Comparison of ENCODE assay signal across 25 cellular contexts in genomic region chr9:132488611-132489010, GRCh38.
DNase-seq lines count a peak whose midpoint lies in the region; ATAC-seq, FAIRE-seq and TF ChIP-seq lines count a peak whose summit lies in the region.
"Had no signal": no experiment of that assay in that cellular context is flagged by ENCODE, and none has a peak within 500 bp of the region (broad histone marks: within the 10 kb centered on the region; RNA-seq: fewer than 3 reads in every experiment).

No MANE protein-coding gene starts in this region.

- H3K27me3 ChIP-seq in left ventricle myocardium inferior (ENCODE audit: low read depth), result peaks cover 62% of the 10 kb centered on the region

- H3K36me3 ChIP-seq in left ventricle myocardium inferior (no peaks in the 10 kb centered on the region), kidney (ENCODE audit: control insufficient read depth in 1 of 2, insufficient read depth in 2 of 2, low read length in 2 of 2) (no peaks in the 10 kb centered on the region)
- H3K36me3 ChIP-seq: gastroesophageal sphincter, HAP-1, neutrophil, suprapubic skin had no signal

- intact Hi-C loops in left ventricle myocardium superior (cut with micrococcal nuclease) (no loop called here), left ventricle myocardium inferior (cut with micrococcal nuclease) (no loop called here), posterior vena cava (cut with DNase I) (no loop called here), kidney (cut with DNase I) (no loop called here)

- FAIRE-seq in kidney (lab: Jason Lieb, UNC), result no peak
- FAIRE-seq: colon, keratinocyte had no signal

- H3K4me3 ChIP-seq in left ventricle myocardium inferior (no peak overlapping the region), kidney (ENCODE audit: low read length in 2 of 2) (no peak overlapping the region)
- H3K4me3 ChIP-seq: gastroesophageal sphincter, HAP-1, lung, suprapubic skin had no signal

- H3K9ac ChIP-seq in kidney (ENCODE audit: low read length in 2 of 2), result no peak overlapping the region

- TF ChIP-seq CTCF in left ventricle myocardium inferior (IDR thresholded peaks at IDR 0.05; ENCODE audit: borderline replicate concordance) (no peak), kidney (IDR thresholded peaks at IDR 0.05; ENCODE audit: borderline replicate concordance, extremely low read depth, insufficient read depth) (no peak)

- DNase-seq in left ventricle myocardium superior (peak; percentile 16), left ventricle myocardium inferior (no peak), NCI-H1930 (lab: John Stamatoyannopoulos, UW) (peak; percentile 7 to 9), NCI-H526 (lab: John Stamatoyannopoulos, UW) (peak; percentile 34 to 58), posterior vena cava (ENCODE audit: low spot score) (peak; percentile 51), kidney (no peak), NCI-H187 (lab: John Stamatoyannopoulos, UW) (no peak)
- DNase-seq: activated B cell treated with CpG ODN at 0.5 μM for 24 hours; activated CD4-positive, alpha-beta T cell treated with anti-CD3 and anti-CD28 coated beads, Interleukin-2, amount 50 U/mL, for 48 hours; activated gamma-delta T cell treated with Interleukin-2 at 50 U/mL for 16 hours; activated T-cell treated with anti-CD3 and anti-CD28 coated beads for 4 hours; CD4-positive, alpha-beta T cell; DMS153; GDM1; IMR-90; NCI-H2029 treated with DMSO at 0.1 percent for 48 hours; T1000 had no signal

- H3K9me3 ChIP-seq in left ventricle myocardium inferior (replicated peaks), result no peaks in the 10 kb centered on the region
- peaks cover 0 to 8% of the 10 kb centered on the region in 2 donors for H3K9me3 ChIP-seq in kidney (ENCODE audit: control insufficient read depth in 1 of 2, low read length in 2 of 2)
- H3K9me3 ChIP-seq: HAP-1, neutrophil, suprapubic skin had no signal

- no peak for ATAC-seq in left ventricle myocardium superior
- ATAC-seq in GM19035 (IDR thresholded peaks at IDR 0.05; ENCODE audit: unreplicated experiment), result no peak
- ATAC-seq: gastroesophageal sphincter had no signal

- H3K4me1 ChIP-seq in left ventricle myocardium inferior, result no peaks in the 10 kb centered on the region
- no peaks in the 10 kb centered on the region for H3K4me1 ChIP-seq in kidney (ENCODE audit: control insufficient read depth in 1 of 2, insufficient read depth in 1 of 2, low read depth in 1 of 2, low read length in 2 of 2)
- H3K4me1 ChIP-seq: gastroesophageal sphincter, suprapubic skin had no signal

- H3K27ac ChIP-seq in left ventricle myocardium inferior (replicated peaks) (no peak overlapping the region), kidney (ENCODE audit: low read depth in 2 of 2, low read length in 2 of 2) (no peak overlapping the region)
- H3K27ac ChIP-seq: gastroesophageal sphincter, neutrophil, suprapubic skin had no signal

Comparison
In these comparisons a context has a peak if more than half of its experiments do, and no peak if none do; other contexts are left out.
1. DNase-seq: peak in left ventricle myocardium superior (single experiment), NCI-H1930 (2 of 2), NCI-H526 (2 of 2) and posterior vena cava (single experiment); none in left ventricle myocardium inferior (single experiment), kidney (single experiment) and NCI-H187 (0 of 2).